In genomic region chr12:56256326-56256960, GRCh38 we compare ENCODE assay signal across 11 cellular contexts. TPM values are rescaled to one million over a fixed set of nuclear protein-coding genes. Genes with fewer than 3 reads are reported as not detected.
DNase-seq lines count a peak whose midpoint lies in the region; ATAC-seq and TF ChIP-seq lines count a peak whose summit lies in the region.
"Had no signal": no experiment of that assay in that cellular context is flagged by ENCODE, and none has a peak within 500 bp of the region (broad histone marks: within the 10 kb centered on the region; RNA-seq: fewer than 3 reads in every experiment).

No MANE protein-coding gene starts in this region.

- no peak for ATAC-seq in activated naive CD4-positive, alpha-beta T cell treated with anti-CD3 and anti-CD28 coated beads, Interleukin-2, amount 50 U/mL, for 72 hours

- H3K27ac Mint-ChIP-seq in activated naive CD4-positive, alpha-beta T cell treated with anti-CD3 and anti-CD28 coated beads for 36 hours, result peak overlapping the region; percentile 10
- H3K27ac Mint-ChIP-seq in activated naive CD4-positive, alpha-beta T cell treated with anti-CD3 and anti-CD28 coated beads, Interleukin-2, amount 50 U/mL, for 72 hours, result peak overlapping the region; percentile 66 to 75

- TF ChIP-seq CTCF in tibial nerve (IDR thresholded peaks at IDR 0.05), result no peak

- CTCF ChIA-PET in activated naive CD4-positive, alpha-beta T cell treated with anti-CD3 and anti-CD28 coated beads for 36 hours (lab: Charles Lee), result interaction anchor here (0.6 to 4.1 kb wide), 10 partner anchors 7 to 246 kb away, joined by 3 to 22 read pairs (median 4); partner anchors contain the start of genes COQ10A and RNF41

- H3K9me3 ChIP-seq in iPS-18c (ENCODE audit: control insufficient read depth, insufficient read depth, low read length) (no peaks in the 10 kb centered on the region), tibial nerve (no peaks in the 10 kb centered on the region)

- no peaks in the 10 kb centered on the region for H3K27me3 Mint-ChIP-seq in activated naive CD4-positive, alpha-beta T cell treated with anti-CD3 and anti-CD28 coated beads for 36 hours (ENCODE audit: low read depth)

- H3K4me3 ChIP-seq in iPS-18c (ENCODE audit: insufficient read depth, low read depth, low read length), result peak overlapping the region; percentile 71
- H3K4me3 ChIP-seq in tibial nerve, result peak overlapping the region in 1 of 4 donors; percentile 98

- H3K36me3 Mint-ChIP-seq in activated naive CD4-positive, alpha-beta T cell treated with anti-CD3 and anti-CD28 coated beads for 36 hours (ENCODE audit: low read depth), result peaks cover 17% of the 10 kb centered on the region
- peaks cover 0 to 12% of the 10 kb centered on the region in 2 donors for H3K36me3 Mint-ChIP-seq in activated naive CD4-positive, alpha-beta T cell treated with anti-CD3 and anti-CD28 coated beads, Interleukin-2, amount 50 U/mL, for 72 hours

- H3K27me3 ChIP-seq in tibial nerve, result no peaks in the 10 kb centered on the region

- H3K27ac ChIP-seq in tibial nerve, result peak overlapping the region in 3 of 4 donors; percentile 27 to 93 (median 93)

- WGBS in tibial nerve, 2 donors, result 25 to 29% methylated on average over 4 of the region's 4 CpGs

- H3K4me1 Mint-ChIP-seq in activated naive CD4-positive, alpha-beta T cell treated with anti-CD3 and anti-CD28 coated beads for 36 hours (ENCODE audit: low read depth), result peaks cover 18% of the 10 kb centered on the region

- TF ChIP-seq POLR2A in tibial nerve (IDR thresholded peaks at IDR 0.05), result no peak

- DNase-seq in activated naive CD4-positive, alpha-beta T cell treated with anti-CD3 and anti-CD28 coated beads for 36 hours, result no peak
- no peak for DNase-seq in activated naive CD4-positive, alpha-beta T cell (lab: John Stamatoyannopoulos, UW)
- DNase-seq in activated naive CD4-positive, alpha-beta T cell treated with anti-CD3 and anti-CD28 coated beads, Interleukin-2, amount 50 U/mL, for 72 hours (ENCODE audit: low spot score in 2 of 2), result no peak
- no peak for DNase-seq in tibial nerve (ENCODE audit: low spot score in 2 of 2)
- no peak for DNase-seq in stimulated activated CD4-positive, alpha-beta T cell treated with anti-CD3 and anti-CD28 coated beads, Interleukin-2, amount 100 ng/mL, for 48 hours
- no peak for DNase-seq in KG1 (lab: John Stamatoyannopoulos, UW)
- DNase-seq in NK-92 treated with Interleukin-12 subunit alpha and Interleukin-12 subunit beta, amount 100 ng/mL, for 24 hours (lab: John Stamatoyannopoulos, UW), result no peak
- DNase-seq: T-helper 9 cell had no signal

- no peak for TF ChIP-seq EP300 in tibial nerve (IDR thresholded peaks at IDR 0.05)

- peaks cover 0 to 30% (median 21%) of the 10 kb centered on the region in 4 donors for H3K4me1 ChIP-seq in tibial nerve

- peaks cover 3 to 51% (median 38%) of the 10 kb centered on the region in 3 donors for H3K36me3 ChIP-seq in tibial nerve

- intact Hi-C loops in activated naive CD4-positive, alpha-beta T cell treated with anti-CD3 and anti-CD28 coated beads for 36 hours (cut with micrococcal nuclease), result no loop called here

- H3K4me3 Mint-ChIP-seq in activated naive CD4-positive, alpha-beta T cell treated with anti-CD3 and anti-CD28 coated beads for 36 hours, result peak overlapping the region; percentile 83

- H3K9me3 Mint-ChIP-seq in activated naive CD4-positive, alpha-beta T cell treated with anti-CD3 and anti-CD28 coated beads for 36 hours, result no peaks in the 10 kb centered on the region
- no peaks in the 10 kb centered on the region for H3K9me3 Mint-ChIP-seq in activated naive CD4-positive, alpha-beta T cell treated with anti-CD3 and anti-CD28 coated beads, Interleukin-2, amount 50 U/mL, for 72 hours

RNA-seq across cellular contexts. Expression of gene ANKRD52, which starts 1.7 kb away (rescaled TPM):
- total RNA-seq in activated naive CD4-positive, alpha-beta T cell treated with anti-CD3 and anti-CD28 coated beads for 36 hours, result 10 to 100 TPM; 23.6 to 25.6 TPM
- total RNA-seq in activated naive CD4-positive, alpha-beta T cell treated with anti-CD3 and anti-CD28 coated beads, Interleukin-2, amount 50 U/mL, for 72 hours, result 10 to 100 TPM; 26.4 to 35.8 TPM
- 10 to 100 TPM; 14.6 to 42.4 (median 23.9) TPM for total RNA-seq in tibial nerve

RNA-seq across cellular contexts. Expression of gene COQ10A, which starts 10.3 kb away (rescaled TPM):
- 1 to 10 TPM; 3.5 to 6.1 TPM for total RNA-seq in activated naive CD4-positive, alpha-beta T cell treated with anti-CD3 and anti-CD28 coated beads for 36 hours
- 1 to 10 TPM; 5.2 to 6.3 TPM for total RNA-seq in activated naive CD4-positive, alpha-beta T cell treated with anti-CD3 and anti-CD28 coated beads, Interleukin-2, amount 50 U/mL, for 72 hours
- total RNA-seq in tibial nerve, result 10 to 100 TPM; 14.0 to 26.1 (median 22.8) TPM

RNA-seq across cellular contexts. Expression of gene SLC39A5, which starts 26.6 kb away (rescaled TPM):
- 1 to 10 TPM in 1 of 2 experiments, under 1 TPM in 1; 0.98 to 1.8 TPM for total RNA-seq in activated naive CD4-positive, alpha-beta T cell treated with anti-CD3 and anti-CD28 coated beads for 36 hours
- total RNA-seq in activated naive CD4-positive, alpha-beta T cell treated with anti-CD3 and anti-CD28 coated beads, Interleukin-2, amount 50 U/mL, for 72 hours, result 1 to 10 TPM in 1 of 2 donors, under 1 TPM in 1; 0.51 to 2.0 TPM
- total RNA-seq in tibial nerve, result 1 to 10 TPM in 1 of 4 donors, not detected in 3; 1.5 TPM
- total RNA-seq: G401, subcutaneous adipose tissue had no signal

RNA-seq across cellular contexts. Expression of gene NABP2, which starts 32.3 kb away (rescaled TPM):
- 10 to 100 TPM; 57.4 to 59.0 TPM for total RNA-seq in activated naive CD4-positive, alpha-beta T cell treated with anti-CD3 and anti-CD28 coated beads for 36 hours
- 10 to 100 TPM; 60.7 to 90.5 TPM for total RNA-seq in activated naive CD4-positive, alpha-beta T cell treated with anti-CD3 and anti-CD28 coated beads, Interleukin-2, amount 50 U/mL, for 72 hours
- 10 to 100 TPM; 15.1 to 41.7 (median 24.6) TPM for total RNA-seq in tibial nerve

RNA-seq across cellular contexts. Expression of gene RNF41, which starts 34.7 kb away (rescaled TPM):
- total RNA-seq in activated naive CD4-positive, alpha-beta T cell treated with anti-CD3 and anti-CD28 coated beads for 36 hours, result 10 to 100 TPM; 26.0 TPM
- total RNA-seq in activated naive CD4-positive, alpha-beta T cell treated with anti-CD3 and anti-CD28 coated beads, Interleukin-2, amount 50 U/mL, for 72 hours, result 10 to 100 TPM; 33.4 to 39.0 TPM
- 10 to 100 TPM; 50.0 to 81.6 (median 62.0) TPM for total RNA-seq in tibial nerve
